ENCODE assay signal across 28 cellular contexts in genomic region chr6:83702077-83702476, GRCh38. TPM values are rescaled to one million over a fixed set of nuclear protein-coding genes. Genes with fewer than 3 reads are reported as not detected.
DNase-seq lines count a peak whose midpoint lies in the region; ATAC-seq, FAIRE-seq and TF ChIP-seq lines count a peak whose summit lies in the region.
"Had no signal": no experiment of that assay in that cellular context is flagged by ENCODE, and none has a peak within 500 bp of the region (broad histone marks: within the 10 kb centered on the region; RNA-seq: fewer than 3 reads in every experiment).

No MANE protein-coding gene starts in this region.

- H3K9ac ChIP-seq in GM12878 (ENCODE audit: control insufficient read depth, insufficient read depth, low read length) = no peak overlapping the region
- H3K9ac ChIP-seq: SK-N-SH had no signal

- no peak overlapping the region for H3K4me3 ChIP-seq in GM12878
- H3K4me3 ChIP-seq: K562 had no signal

- POLR2A ChIA-PET in GM12878 (lab: Charles Lee) = no interaction called here

- no peaks in the 10 kb centered on the region for H3K79me2 ChIP-seq in GM12878 (ENCODE audit: control insufficient read depth, insufficient read depth, low read length)

- H4K20me1 ChIP-seq in GM12878 (ENCODE audit: control insufficient read depth, insufficient read depth) = no peaks in the 10 kb centered on the region

- TF ChIP-seq RAD21 in GM12878 (IDR thresholded peaks at IDR 0.05; ENCODE audit: insufficient read depth, low read depth, low read length) = no peak

- H3K4me1 ChIP-seq in GM12878 (ENCODE audit: control insufficient read depth, insufficient read depth, low read length) = no peaks in the 10 kb centered on the region
- H3K4me1 ChIP-seq: BE2C had no signal

- no peak overlapping the region for H2AFZ ChIP-seq in GM12878 (ENCODE audit: control insufficient read depth, low read depth, low read length)

- RAD21 ChIA-PET in GM12878 (lab: Charles Lee; ENCODE audit: unreplicated experiment) = interaction anchor here (0.6 to 1.0 kb wide), 2 partner anchors 39 to 87 kb away, joined by 4 read pairs; no protein-coding TSS in a partner anchor

- DNase-seq in NAMALWA (ENCODE audit: low spot score) (peak; percentile 7), GM12878 (ENCODE audit: low read depth, low spot score) (no peak), AG20443 (ENCODE audit: low spot score) (no peak), NCI-H345 treated with DMSO at 0.1 percent for 48 hours (lab: John Stamatoyannopoulos, UW; ENCODE audit: unreplicated experiment) (no peak), SIG-M5 treated with dmso at 0.1 percent for 504 hours (lab: John Stamatoyannopoulos, UW; ENCODE audit: unreplicated experiment) (no peak)
- DNase-seq: BE2C; CD8-positive, alpha-beta memory T cell; DMS 273 treated with DMSO at 0.1 percent for 48 hours; DMS79; EL; GF-D8; Kasumi-1; NCI-H1092; NCI-H1436; NCI-H187; NCI-H2081 treated with DMSO at 0.1 percent for 48 hours; NCI-H446 treated with DMSO at 0.1 percent for 48 hours; SIG-M5; SW 1271; T-helper 9 cell had no signal

- 0% methylated on average over 1 of the region's 1 CpG for WGBS in GM12878 (ENCODE audit: insufficient coverage, insufficient replicate concordance, low lambda C conversion rate, missing lambda C conversion rate)

- H3K36me3 ChIP-seq in GM12878 (ENCODE audit: control insufficient read depth in 2 of 2, insufficient read depth in 2 of 2, low read length in 1 of 2) = no peaks in the 10 kb centered on the region
- H3K36me3 ChIP-seq: BE2C had no signal

- SMC1A ChIA-PET in GM12878 (lab: Charles Lee; ENCODE audit: uncharacterized antibody, unreplicated experiment) = interaction anchor here (0.5 to 1.5 kb wide), 3 partner anchors 17 to 66 kb away, joined by 3 to 4 read pairs (median 3); no protein-coding TSS in a partner anchor

- no peak for TF ChIP-seq POLR2A in GM12878 (IDR thresholded peaks at IDR 0.05; ENCODE audit: low read depth, low read length)

- BruUV-seq in GM12878 (replicated peaks; lab: Mats Ljungman, UMichigan) = no TSS peak

- in situ Hi-C loops in GM12878 (cut with MboI) = no loop called here

- no peak for FAIRE-seq in GM12878 (lab: Jason Lieb, UNC)
- FAIRE-seq: H54, HTR-8/SVneo, K562 had no signal

- no peak for TF ChIP-seq EP300 in GM12878 (IDR thresholded peaks at IDR 0.05; ENCODE audit: borderline replicate concordance in 1 of 2, control insufficient read depth in 1 of 2, low read depth in 2 of 2, low read length in 2 of 2)

- no peak overlapping the region for H3K27ac ChIP-seq in GM12878 (ENCODE audit: control insufficient read depth, insufficient read depth)

- no peak for TF ChIP-seq CTCF in GM12878 (IDR thresholded peaks at IDR 0.05 in 2 of 3, conservative IDR thresholded peaks at IDR 0.05 in 1 of 3; ENCODE audit: control insufficient read depth in 2 of 3, extremely low read depth in 1 of 3, insufficient read depth in 1 of 3, low read depth in 3 of 3, low read length in 3 of 3)

- no peak overlapping the region for H3K4me2 ChIP-seq in GM12878 (ENCODE audit: control insufficient read depth, insufficient read depth)
- H3K4me2 ChIP-seq: SK-N-SH had no signal

- H3K27me3 ChIP-seq in GM12878 (replicated peaks in 1 of 2; ENCODE audit: control insufficient read depth in 2 of 2, insufficient read depth in 2 of 2, low read length in 1 of 2) = no peaks in the 10 kb centered on the region; a peak in 1 of 4 replicates
- H3K27me3 ChIP-seq: BE2C had no signal

- intact Hi-C loops in GM12878 (cut with micrococcal nuclease; ENCODE audit: unreplicated experiment) = no loop called here

- ATAC-seq in GM18511 (IDR thresholded peaks at IDR 0.05; ENCODE audit: unreplicated experiment) = peak; percentile 79
- ATAC-seq in GM19463 (IDR thresholded peaks at IDR 0.05; ENCODE audit: unreplicated experiment) = peak; percentile 71
- ATAC-seq in GM12878 = peak; percentile 82
- ATAC-seq: K562 had no signal

- H3K9me3 ChIP-seq in GM12878 (replicated peaks; ENCODE audit: control insufficient read depth, insufficient read depth, low read length) = no peaks in the 10 kb centered on the region
- H3K9me3 ChIP-seq: BE2C, SK-N-SH had no signal

- CTCF ChIA-PET in GM12878 (lab: Yijun Ruan, JAX) = interaction anchor here (1.2 to 1.6 kb wide), 2 partner anchors 11 to 87 kb away, joined by 4 to 5 read pairs; no protein-coding TSS in a partner anchor

TF ChIP-seq in GM12878, 131 proteins besides CTCF, POLR2A, EP300 and RAD21:
- TF ChIP-seq NR2F1 (conservative IDR thresholded peaks at IDR 0.05) = peak; percentile 55; the same call in 1 of the 2 replicates
- no peak for TF ChIP-seq NFYA (IDR thresholded peaks at IDR 0.05; ENCODE audit: borderline replicate concordance, low read depth, low read length)
- TF ChIP-seq FOS (IDR thresholded peaks at IDR 0.05; ENCODE audit: borderline replicate concordance, extremely low read depth, insufficient read length) = no peak
- TF ChIP-seq MEF2B (IDR thresholded peaks at IDR 0.05; ENCODE audit: partially characterized antibody, poor library complexity, severe bottlenecking) = peak; percentile 78
- no peak for TF ChIP-seq DPF2 (IDR thresholded peaks at IDR 0.05)
- TF ChIP-seq SMAD1 (IDR thresholded peaks at IDR 0.05; ENCODE audit: low read depth, partially characterized antibody) = no peak
- no peak for TF ChIP-seq HDGF (IDR thresholded peaks at IDR 0.05)
- no peak for TF ChIP-seq FOXK2 (IDR thresholded peaks at IDR 0.05)
- TF ChIP-seq E4F1 (IDR thresholded peaks at IDR 0.05; ENCODE audit: borderline replicate concordance, partially characterized antibody) = no peak

RNA-seq across cellular contexts. Expression of gene SNAP91, which starts 6.8 kb away (rescaled TPM):
- total RNA-seq in GM12878 (2013; cell fraction: nucleolus; rRNA removed) = 5.0 and 5.1 TPM in 2 replicates
- 0.05 TPM in 1 of 2 replicates, not detected in the other for total RNA-seq in GM12878 (2014; rRNA removed)
- 0.18 TPM in 1 of 2 replicates, not detected in the other for total RNA-seq in GM12878 (2014; rRNA removed; fragmentation: Illumina TruSeq; extraction: Trizol)
- 0.33 and 0.35 TPM in 2 replicates for total RNA-seq in GM12878 (2021)
- not detected for polyA plus RNA-seq in GM12878 (2011; ENCODE audit: low read depth)
- 0.49 and 0.79 TPM in 2 replicates for polyA plus RNA-seq in GM12878 (2011; rRNA removed)
- 0.37 and 0.73 TPM in 2 replicates for polyA plus RNA-seq in GM12878 (2011; cell fraction: cytosol; rRNA removed)
- polyA plus RNA-seq in GM12878 (2011; cell fraction: nucleus; rRNA removed) = 0.85 and 0.94 TPM in 2 replicates
- polyA plus RNA-seq in GM12878 (2012) = not detected in 2 replicates
- 0.01 and 0.10 TPM in 2 replicates for polyA plus RNA-seq in GM12878 (2014; fragmentation: Illumina TruSeq; extraction: Trizol)
- under 1 TPM; 0.02 to 0.08 TPM for polyA plus RNA-seq in GM12878 (2014; fragmentation: Nextera tagmentation; extraction: Ambion mirVana)
- 0.17 and 0.22 TPM in 2 replicates for polyA plus RNA-seq in GM12878 (2014; rRNA removed)
- polyA plus RNA-seq in GM12878 (2016; fragmentation: Nextera tagmentation; extraction: Ambion mirVana) = under 1 TPM in 1 of 2 experiments, not detected in 1; 0.08 TPM
- polyA minus RNA-seq in GM12878 (2011; rRNA and poly(A)+ RNA removed) = 0.44 and 1.1 TPM in 2 replicates
- polyA minus RNA-seq in GM12878 (2011; cell fraction: cytosol; rRNA and poly(A)+ RNA removed) = not detected in 2 replicates
- 1.4 and 1.6 TPM in 2 replicates for polyA minus RNA-seq in GM12878 (2011; cell fraction: nucleus; rRNA and poly(A)+ RNA removed)
- total RNA-seq: CD8-positive, alpha-beta memory T cell; K562; M059J had no signal
- polyA plus RNA-seq: CD14-positive monocyte; CD8-positive, alpha-beta memory T cell; K562 had no signal
